19 cellular contexts compared by ENCODE assay signal in the genomic region with DNA sequence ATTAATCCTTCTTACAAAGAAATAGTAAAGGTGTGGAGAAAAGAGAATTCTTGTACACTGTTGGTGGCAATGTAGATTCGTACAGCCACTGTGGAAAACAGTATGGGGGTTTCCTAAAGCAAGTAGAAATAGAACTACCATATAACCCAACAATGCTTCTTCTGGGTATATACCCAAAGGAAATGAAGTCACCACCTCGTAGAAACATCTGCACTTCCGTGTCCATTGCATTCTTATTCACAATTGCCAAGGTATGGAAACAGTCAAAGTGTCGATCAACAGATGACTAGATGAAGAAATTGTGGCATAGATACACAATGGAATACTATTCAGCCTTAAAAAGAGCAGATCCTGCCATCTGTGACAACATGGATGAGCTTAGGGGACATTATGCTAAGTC.
"Had no signal": no experiment of that assay in that cellular context is flagged by ENCODE, and none has a peak within 500 bp of the region (broad histone marks: within the 10 kb centered on the region; RNA-seq: fewer than 3 reads in every experiment).

No MANE protein-coding gene starts in this region.

- H3K9me3 Mint-ChIP-seq: activated naive CD4-positive, alpha-beta T cell treated with anti-CD3 and anti-CD28 coated beads for 36 hours; activated naive CD8-positive, alpha-beta T cell treated with anti-CD3 and anti-CD28 coated beads, Interleukin-2, amount 10 ng/mL, durations not matched to agents 7 days and 5 days; WTC11 had no signal

- H3K27ac Mint-ChIP-seq: activated naive CD4-positive, alpha-beta T cell treated with anti-CD3 and anti-CD28 coated beads for 36 hours; activated naive CD8-positive, alpha-beta T cell treated with anti-CD3 and anti-CD28 coated beads, Interleukin-2, amount 10 ng/mL, durations not matched to agents 7 days and 5 days; WTC11 had no signal

- H3K4me3 Mint-ChIP-seq: activated naive CD4-positive, alpha-beta T cell treated with anti-CD3 and anti-CD28 coated beads for 36 hours; activated naive CD8-positive, alpha-beta T cell treated with anti-CD3 and anti-CD28 coated beads, Interleukin-2, amount 10 ng/mL, durations not matched to agents 7 days and 5 days; WTC11 had no signal

- H3K36me3 Mint-ChIP-seq: activated naive CD8-positive, alpha-beta T cell treated with anti-CD3 and anti-CD28 coated beads, Interleukin-2, amount 10 ng/mL, durations not matched to agents 7 days and 5 days; WTC11 had no signal

- ATAC-seq: PC-3, SK-N-SH treated with all-trans-retinoic acid at 6 μM for 48 hours, WTC11 had no signal

- DNase-seq: activated CD4-positive, alpha-beta T cell treated with anti-CD3 and anti-CD28 coated beads, Interleukin-2, amount 50 U/mL, for 48 hours; activated effector memory CD4-positive, alpha-beta T cell treated with anti-CD3 and anti-CD28 coated beads, Interleukin-2, amount 50 U/mL, for 16 hours; activated naive CD4-positive, alpha-beta T cell treated with anti-CD3 and anti-CD28 coated beads for 36 hours; activated naive CD8-positive, alpha-beta T cell treated with anti-CD3 and anti-CD28 coated beads, Interleukin-2, amount 10 ng/mL, durations not matched to agents 7 days and 5 days; aorta; caudate nucleus; Kasumi-1; KBM-7; NCI-H1048; NCI-H146; NCI-H187 treated with DMSO at 0.1 percent for 48 hours; NCI-H2081 treated with DMSO at 0.1 percent for 48 hours; NCI-H446; NCI-H524; PC-3; SHP77; SW 1271 had no signal

- H3K27me3 Mint-ChIP-seq: activated naive CD8-positive, alpha-beta T cell treated with anti-CD3 and anti-CD28 coated beads, Interleukin-2, amount 10 ng/mL, durations not matched to agents 7 days and 5 days had no signal
